1 cellular context compared by ENCODE assay signal in the genomic region with DNA sequence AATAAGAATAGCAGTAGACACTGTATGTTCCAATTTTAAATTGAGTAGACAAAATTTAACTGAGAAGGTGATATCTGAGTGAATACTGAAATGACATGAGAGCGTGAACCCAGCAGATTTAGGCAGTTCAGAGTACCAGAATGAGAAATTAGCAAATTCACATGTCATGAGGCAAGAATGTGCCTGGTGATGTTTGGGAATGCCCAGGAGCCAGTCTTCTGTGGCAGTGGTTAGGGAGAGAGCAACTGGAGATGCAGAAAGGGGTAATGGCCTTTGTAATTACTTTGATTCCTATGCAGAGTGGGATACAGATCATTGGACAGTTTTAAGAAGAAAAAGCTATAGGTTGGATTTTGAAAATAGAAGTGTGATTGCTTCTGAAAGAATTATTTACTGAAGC.
TF ChIP-seq lines count a peak whose summit lies in the region.

No MANE protein-coding gene starts in this region.

TF ChIP-seq in GM23338, 12 proteins besides CTCF, POLR2A, EP300 and RAD21:
- TF ChIP-seq, protein P1, sequence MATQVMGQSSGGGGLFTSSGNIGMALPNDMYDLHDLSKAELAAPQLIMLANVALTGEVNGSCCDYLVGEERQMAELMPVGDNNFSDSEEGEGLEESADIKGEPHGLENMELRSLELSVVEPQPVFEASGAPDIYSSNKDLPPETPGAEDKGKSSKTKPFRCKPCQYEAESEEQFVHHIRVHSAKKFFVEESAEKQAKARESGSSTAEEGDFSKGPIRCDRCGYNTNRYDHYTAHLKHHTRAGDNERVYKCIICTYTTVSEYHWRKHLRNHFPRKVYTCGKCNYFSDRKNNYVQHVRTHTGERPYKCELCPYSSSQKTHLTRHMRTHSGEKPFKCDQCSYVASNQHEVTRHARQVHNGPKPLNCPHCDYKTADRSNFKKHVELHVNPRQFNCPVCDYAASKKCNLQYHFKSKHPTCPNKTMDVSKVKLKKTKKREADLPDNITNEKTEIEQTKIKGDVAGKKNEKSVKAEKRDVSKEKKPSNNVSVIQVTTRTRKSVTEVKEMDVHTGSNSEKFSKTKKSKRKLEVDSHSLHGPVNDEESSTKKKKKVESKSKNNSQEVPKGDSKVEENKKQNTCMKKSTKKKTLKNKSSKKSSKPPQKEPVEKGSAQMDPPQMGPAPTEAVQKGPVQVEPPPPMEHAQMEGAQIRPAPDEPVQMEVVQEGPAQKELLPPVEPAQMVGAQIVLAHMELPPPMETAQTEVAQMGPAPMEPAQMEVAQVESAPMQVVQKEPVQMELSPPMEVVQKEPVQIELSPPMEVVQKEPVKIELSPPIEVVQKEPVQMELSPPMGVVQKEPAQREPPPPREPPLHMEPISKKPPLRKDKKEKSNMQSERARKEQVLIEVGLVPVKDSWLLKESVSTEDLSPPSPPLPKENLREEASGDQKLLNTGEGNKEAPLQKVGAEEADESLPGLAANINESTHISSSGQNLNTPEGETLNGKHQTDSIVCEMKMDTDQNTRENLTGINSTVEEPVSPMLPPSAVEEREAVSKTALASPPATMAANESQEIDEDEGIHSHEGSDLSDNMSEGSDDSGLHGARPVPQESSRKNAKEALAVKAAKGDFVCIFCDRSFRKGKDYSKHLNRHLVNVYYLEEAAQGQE (IDR thresholded peaks at IDR 0.05; ENCODE audit: unreplicated experiment): no peak
- TF ChIP-seq EZH2phosphoT487 (IDR thresholded peaks at IDR 0.05; ENCODE audit: unreplicated experiment) (no peak), JUNB (IDR thresholded peaks at IDR 0.05; ENCODE audit: unreplicated experiment) (no peak), CREB1 (CRISPR knock-in tag; IDR thresholded peaks at IDR 0.05; ENCODE audit: low read depth) (no peak), ETS1 (IDR thresholded peaks at IDR 0.05) (no peak), NANOG (IDR thresholded peaks at IDR 0.05; ENCODE audit: borderline replicate concordance) (no peak), POLR2AphosphoS5 (IDR thresholded peaks at IDR 0.05; ENCODE audit: low read depth) (no peak), EZH2 (IDR thresholded peaks at IDR 0.05; ENCODE audit: low read depth, unreplicated experiment) (no peak), ZNF331 (CRISPR knock-in tag; IDR thresholded peaks at IDR 0.05; ENCODE audit: low read depth) (no peak), STAT1 (IDR thresholded peaks at IDR 0.05; ENCODE audit: unreplicated experiment) (no peak)
- TF ChIP-seq, protein P2, sequence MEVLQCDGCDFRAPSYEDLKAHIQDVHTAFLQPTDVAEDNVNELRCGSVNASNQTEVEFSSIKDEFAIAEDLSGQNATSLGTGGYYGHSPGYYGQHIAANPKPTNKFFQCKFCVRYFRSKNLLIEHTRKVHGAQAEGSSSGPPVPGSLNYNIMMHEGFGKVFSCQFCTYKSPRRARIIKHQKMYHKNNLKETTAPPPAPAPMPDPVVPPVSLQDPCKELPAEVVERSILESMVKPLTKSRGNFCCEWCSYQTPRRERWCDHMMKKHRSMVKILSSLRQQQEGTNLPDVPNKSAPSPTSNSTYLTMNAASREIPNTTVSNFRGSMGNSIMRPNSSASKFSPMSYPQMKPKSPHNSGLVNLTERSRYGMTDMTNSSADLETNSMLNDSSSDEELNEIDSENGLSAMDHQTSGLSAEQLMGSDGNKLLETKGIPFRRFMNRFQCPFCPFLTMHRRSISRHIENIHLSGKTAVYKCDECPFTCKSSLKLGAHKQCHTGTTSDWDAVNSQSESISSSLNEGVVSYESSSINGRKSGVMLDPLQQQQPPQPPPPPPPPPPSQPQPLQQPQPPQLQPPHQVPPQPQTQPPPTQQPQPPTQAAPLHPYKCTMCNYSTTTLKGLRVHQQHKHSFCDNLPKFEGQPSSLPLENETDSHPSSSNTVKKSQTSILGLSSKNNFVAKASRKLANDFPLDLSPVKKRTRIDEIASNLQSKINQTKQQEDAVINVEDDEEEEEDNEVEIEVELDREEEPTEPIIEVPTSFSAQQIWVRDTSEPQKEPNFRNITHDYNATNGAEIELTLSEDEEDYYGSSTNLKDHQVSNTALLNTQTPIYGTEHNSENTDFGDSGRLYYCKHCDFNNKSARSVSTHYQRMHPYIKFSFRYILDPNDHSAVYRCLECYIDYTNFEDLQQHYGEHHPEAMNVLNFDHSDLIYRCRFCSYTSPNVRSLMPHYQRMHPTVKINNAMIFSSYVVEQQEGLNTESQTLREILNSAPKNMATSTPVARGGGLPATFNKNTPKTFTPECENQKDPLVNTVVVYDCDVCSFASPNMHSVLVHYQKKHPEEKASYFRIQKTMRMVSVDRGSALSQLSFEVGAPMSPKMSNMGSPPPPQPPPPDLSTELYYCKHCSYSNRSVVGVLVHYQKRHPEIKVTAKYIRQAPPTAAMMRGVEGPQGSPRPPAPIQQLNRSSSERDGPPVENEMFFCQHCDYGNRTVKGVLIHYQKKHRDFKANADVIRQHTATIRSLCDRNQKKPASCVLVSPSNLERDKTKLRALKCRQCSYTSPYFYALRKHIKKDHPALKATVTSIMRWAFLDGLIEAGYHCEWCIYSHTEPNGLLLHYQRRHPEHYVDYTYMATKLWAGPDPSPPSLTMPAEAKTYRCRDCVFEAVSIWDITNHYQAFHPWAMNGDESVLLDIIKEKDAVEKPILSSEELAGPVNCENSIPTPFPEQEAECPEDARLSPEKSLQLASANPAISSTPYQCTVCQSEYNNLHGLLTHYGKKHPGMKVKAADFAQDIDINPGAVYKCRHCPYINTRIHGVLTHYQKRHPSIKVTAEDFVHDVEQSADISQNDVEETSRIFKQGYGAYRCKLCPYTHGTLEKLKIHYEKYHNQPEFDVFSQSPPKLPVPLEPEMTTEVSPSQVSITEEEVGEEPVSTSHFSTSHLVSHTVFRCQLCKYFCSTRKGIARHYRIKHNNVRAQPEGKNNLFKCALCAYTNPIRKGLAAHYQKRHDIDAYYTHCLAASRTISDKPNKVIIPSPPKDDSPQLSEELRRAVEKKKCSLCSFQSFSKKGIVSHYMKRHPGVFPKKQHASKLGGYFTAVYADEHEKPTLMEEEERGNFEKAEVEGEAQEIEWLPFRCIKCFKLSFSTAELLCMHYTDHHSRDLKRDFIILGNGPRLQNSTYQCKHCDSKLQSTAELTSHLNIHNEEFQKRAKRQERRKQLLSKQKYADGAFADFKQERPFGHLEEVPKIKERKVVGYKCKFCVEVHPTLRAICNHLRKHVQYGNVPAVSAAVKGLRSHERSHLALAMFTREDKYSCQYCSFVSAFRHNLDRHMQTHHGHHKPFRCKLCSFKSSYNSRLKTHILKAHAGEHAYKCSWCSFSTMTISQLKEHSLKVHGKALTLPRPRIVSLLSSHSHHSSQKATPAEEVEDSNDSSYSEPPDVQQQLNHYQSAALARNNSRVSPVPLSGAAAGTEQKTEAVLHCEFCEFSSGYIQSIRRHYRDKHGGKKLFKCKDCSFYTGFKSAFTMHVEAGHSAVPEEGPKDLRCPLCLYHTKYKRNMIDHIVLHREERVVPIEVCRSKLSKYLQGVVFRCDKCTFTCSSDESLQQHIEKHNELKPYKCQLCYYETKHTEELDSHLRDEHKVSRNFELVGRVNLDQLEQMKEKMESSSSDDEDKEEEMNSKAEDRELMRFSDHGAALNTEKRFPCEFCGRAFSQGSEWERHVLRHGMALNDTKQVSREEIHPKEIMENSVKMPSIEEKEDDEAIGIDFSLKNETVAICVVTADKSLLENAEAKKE (CRISPR knock-in tag; IDR thresholded peaks at IDR 0.05): no peak
